In genomic region chr19:2721570-2722540, GRCh38 we compare ENCODE assay signal across 10 cellular contexts. TPM values are rescaled to one million over a fixed set of nuclear protein-coding genes. Genes with fewer than 3 reads are reported as not detected.
A peak's percentile ranks its signal among the peaks of the same experiment; 100 is the strongest.
DNase-seq lines count a peak whose midpoint lies in the region; ATAC-seq, FAIRE-seq and TF ChIP-seq lines count a peak whose summit lies in the region.
"Had no signal": no experiment of that assay in that cellular context is flagged by ENCODE, and none has a peak within 500 bp of the region (broad histone marks: within the 10 kb centered on the region; RNA-seq: fewer than 3 reads in every experiment).

No MANE protein-coding gene starts in this region.

- H3K14ac ChIP-seq in IMR-90 (replicated peaks; ENCODE audit: low read depth, low read length): 0 out of 2 replicates have a peak overlapping the region, but pooled peaks have one; percentile 41

- no peak overlapping the region for H4K91ac ChIP-seq in IMR-90 (ENCODE audit: insufficient read depth, low read depth, low read length)

- in situ Hi-C loops in IMR-90 (cut with MboI; ENCODE audit: low sequenced_read_pairs): no loop called here

- H2BK120ac ChIP-seq in IMR-90 (ENCODE audit: low read depth, low read length): no peak overlapping the region

- H3K27me3 ChIP-seq in CD4-positive, alpha-beta memory T cell (ENCODE audit: insufficient read depth, low read length): peaks cover 5% of the 10 kb centered on the region
- H3K27me3 ChIP-seq in IMR-90 (ENCODE audit: control insufficient read depth, insufficient read depth, low read length) (peaks cover 6% of the 10 kb centered on the region; the same call in 1 of the 2 replicates), esophagus muscularis mucosa (peaks cover 0 to 72% (median 10%) of the 10 kb centered on the region in 4 donors), pancreas (no peaks in the 10 kb centered on the region)

- peak overlapping the region; percentile 91 for H2AK9ac ChIP-seq in IMR-90 (replicated peaks; ENCODE audit: low read depth, low read length, poor library complexity)

- H2BK15ac ChIP-seq in IMR-90 (ENCODE audit: low read depth, low read length): peak overlapping the region; percentile 55; the same call in 1 of the 3 replicates

- ATAC-seq in IMR-90 (ENCODE audit: low read depth) (no peak), pancreas (no peak), HG03457 (IDR thresholded peaks at IDR 0.05; ENCODE audit: unreplicated experiment) (no peak)

- H3K4me2 ChIP-seq in IMR-90 (ENCODE audit: low read depth, low read length): peak overlapping the region; percentile 71

- dilution Hi-C loops in IMR-90 (cut with HindIII; ENCODE audit: low sequenced_read_pairs, unreplicated experiment): no loop called here

- H4K5ac ChIP-seq in IMR-90 (ENCODE audit: low read depth, low read length): no peak overlapping the region

- H2AFZ ChIP-seq in IMR-90 (replicated peaks; ENCODE audit: low read length, poor library complexity): peak overlapping the region; percentile 92

- no peak overlapping the region for H3K23ac ChIP-seq in IMR-90 (ENCODE audit: low read depth, low read length)

- no peaks in the 10 kb centered on the region for H3K36me3 ChIP-seq in CD4-positive, alpha-beta memory T cell (ENCODE audit: insufficient read depth, low read length)
- H3K36me3 ChIP-seq in IMR-90 (ENCODE audit: control insufficient read depth, insufficient read depth, low read length) (peaks cover 4% of the 10 kb centered on the region; the same call in 1 of the 2 replicates), esophagus muscularis mucosa (no peaks in the 10 kb centered on the region), pancreas (no peaks in the 10 kb centered on the region)

- peak overlapping the region; percentile 56 for H3K4ac ChIP-seq in IMR-90 (ENCODE audit: low read depth, low read length)

- H3K9me3 ChIP-seq in CD4-positive, alpha-beta memory T cell (ENCODE audit: control insufficient read depth in 1 of 2, low read length in 2 of 2): no peaks in the 10 kb centered on the region
- no peaks in the 10 kb centered on the region for H3K9me3 ChIP-seq in IMR-90 (ENCODE audit: control insufficient read depth, insufficient read depth, low read length)
- H3K9me3 ChIP-seq in esophagus muscularis mucosa: no peaks in the 10 kb centered on the region
- H3K9me3 ChIP-seq in pancreas: no peaks in the 10 kb centered on the region

- no peak overlapping the region for H3K9ac ChIP-seq in IMR-90 (ENCODE audit: low read depth, low read length)

- H3K4me1 Mint-ChIP-seq in CD4-positive, alpha-beta memory T cell: peaks cover 1 to 10% (median 4%) of the 10 kb centered on the region in 4 donors

- FAIRE-seq in pancreas (lab: Jason Lieb, UNC): no peak

- H3K27ac Mint-ChIP-seq in CD4-positive, alpha-beta memory T cell: no peak overlapping the region

- POLR2A ChIA-PET in CD4-positive, alpha-beta memory T cell (lab: Charles Lee; ENCODE audit: partially characterized antibody): interaction anchor here (0.6 kb wide), 1 partner anchor 245 kb away, joined by 3 read pairs; no protein-coding TSS in a partner anchor
- POLR2A ChIA-PET in IMR-90 (lab: Charles Lee; ENCODE audit: unreplicated experiment): no interaction called here

- H3K9me1 ChIP-seq in IMR-90 (ENCODE audit: insufficient read depth, low read length): peaks cover 7% of the 10 kb centered on the region; the same call in 1 of the 2 replicates

- H3K9me3 Mint-ChIP-seq in CD4-positive, alpha-beta memory T cell: no peaks in the 10 kb centered on the region

- no peak overlapping the region for H3K18ac ChIP-seq in IMR-90 (ENCODE audit: low read depth, low read length)

- intact Hi-C loops in CD4-positive, alpha-beta memory T cell (cut with micrococcal nuclease): no loop called here
- intact Hi-C loops in IMR-90 (cut with micrococcal nuclease): no loop called here
- intact Hi-C loops in esophagus muscularis mucosa (cut with DNase I): no loop called here
- intact Hi-C loops in pancreas (cut with DNase I): no loop called here

- H3K27me3 Mint-ChIP-seq in CD4-positive, alpha-beta memory T cell: peaks cover 19 to 21% of the 10 kb centered on the region in 2 donors

- H3K56ac ChIP-seq in IMR-90 (ENCODE audit: extremely low read depth, insufficient read depth, low read length): no peak overlapping the region

- H2AK5ac ChIP-seq in IMR-90 (ENCODE audit: low read depth, low read length): peak overlapping the region; percentile 68; the same call in 1 of the 2 replicates

- WGBS in IMR-90 (ENCODE audit: extremely low coverage in 2 of 2, insufficient read length in 1 of 2), 2 experiments: 64% methylated on average over 8 of the region's 39 CpGs; no CpG with 5 or more reads in 1 of the 2 experiments
- WGBS in esophagus muscularis mucosa: 44% methylated on average over 24 of the region's 39 CpGs
- WGBS in pancreas, 2 donors: 41 to 49% methylated on average over 33 to 39 of the region's 39 CpGs

- TF ChIP-seq POLR2A in IMR-90 (IDR thresholded peaks at IDR 0.05; ENCODE audit: low read depth, low read length): no peak
- no peak for TF ChIP-seq POLR2A in esophagus muscularis mucosa (IDR thresholded peaks at IDR 0.05; ENCODE audit: low read depth)

- no peak for DNase-seq in CD4-positive, alpha-beta memory T cell
- DNase-seq in IMR-90: no peak
- no peak for DNase-seq in esophagus muscularis mucosa (ENCODE audit: extremely low spot score)
- peak in 1 of 6 donors; percentile 64 for DNase-seq in pancreas
- no peak for DNase-seq in NCI-H1930 (lab: John Stamatoyannopoulos, UW)
- DNase-seq in AML-193 (lab: John Stamatoyannopoulos, UW): no peak
- DNase-seq in GDM1 (lab: John Stamatoyannopoulos, UW): no peak
- DNase-seq: NCI-H1048 had no signal

- H2BK20ac ChIP-seq in IMR-90 (ENCODE audit: low read depth, low read length): peak overlapping the region; percentile 35; the same call in 1 of the 2 replicates

- no peak for TF ChIP-seq EP300 in esophagus muscularis mucosa (IDR thresholded peaks at IDR 0.05)

- no TSS peak for BruUV-seq in IMR-90 (replicated peaks; lab: Mats Ljungman, UMichigan)

- peaks cover 0 to 10% of the 10 kb centered on the region in 2 experiments; a peak in 1 of 4 replicates for H3K79me1 ChIP-seq in IMR-90 (ENCODE audit: low read depth in 1 of 2, low read length in 2 of 2)

- H4K20me1 ChIP-seq in IMR-90 (ENCODE audit: insufficient read depth, low read length): no peaks in the 10 kb centered on the region; the same call in 1 of the 2 replicates

- no peak overlapping the region for H3K4me3 ChIP-seq in CD4-positive, alpha-beta memory T cell (ENCODE audit: low read length in 2 of 2)
- H3K4me3 ChIP-seq in IMR-90 (ENCODE audit: insufficient read depth, low read depth, low read length) (peak overlapping the region; percentile 47), esophagus muscularis mucosa (peak overlapping the region; percentile 58 to 70 (median 64)), pancreas (peak overlapping the region in 3 of 4 donors; percentile 14 to 47 (median 44))

- CTCF ChIA-PET in CD4-positive, alpha-beta memory T cell (lab: Charles Lee; ENCODE audit: partially characterized antibody): no interaction called here
- CTCF ChIA-PET in IMR-90 (lab: Yijun Ruan, JAX): no interaction called here

- H3K36me3 Mint-ChIP-seq in CD4-positive, alpha-beta memory T cell: no peaks in the 10 kb centered on the region

- 0 out of 4 replicates have a peak overlapping the region, but pooled peaks of 1 of the 2 experiments have one; percentile 16 for H4K8ac ChIP-seq in IMR-90 (ENCODE audit: low read depth in 2 of 2, low read length in 2 of 2)

- no peak for TF ChIP-seq RAD21 in IMR-90 (IDR thresholded peaks at IDR 0.05; ENCODE audit: low read length)

- H3K4me3 Mint-ChIP-seq in CD4-positive, alpha-beta memory T cell: peak overlapping the region in 7 of 8 donors; percentile 17 to 70 (median 51)

- no peak for TF ChIP-seq CTCF in IMR-90 (conservative IDR thresholded peaks at IDR 0.05; ENCODE audit: low read depth, low read length)
- TF ChIP-seq CTCF in esophagus muscularis mucosa (IDR thresholded peaks at IDR 0.05): no peak
- no peak for TF ChIP-seq CTCF in pancreas (IDR thresholded peaks at IDR 0.05)

- no peak overlapping the region for H3K27ac ChIP-seq in CD4-positive, alpha-beta memory T cell (ENCODE audit: low read depth, low read length)
- no peak overlapping the region for H3K27ac ChIP-seq in IMR-90 (ENCODE audit: insufficient read depth, low read length)
- H3K27ac ChIP-seq in esophagus muscularis mucosa (replicated peaks in 1 of 4): peak overlapping the region; percentile 78 to 85 (median 81)
- H3K27ac ChIP-seq in pancreas: no peak overlapping the region

- no peak overlapping the region for H2BK5ac ChIP-seq in IMR-90 (ENCODE audit: low read depth, low read length, poor library complexity, severe bottlenecking)

- no peaks in the 10 kb centered on the region for H3K4me1 ChIP-seq in CD4-positive, alpha-beta memory T cell (ENCODE audit: insufficient read depth, low read length)
- H3K4me1 ChIP-seq in IMR-90 (ENCODE audit: control insufficient read depth, insufficient read depth, low read length) (peaks cover 17% of the 10 kb centered on the region), esophagus muscularis mucosa (peaks cover 28 to 46% (median 45%) of the 10 kb centered on the region in 4 donors), pancreas (peaks cover 0 to 4% (median 0%) of the 10 kb centered on the region in 3 donors)

RNA-seq across cellular contexts. Expression of gene DIRAS1, which starts 0.7 kb away (rescaled TPM):
- not detected for total RNA-seq in CD4-positive, alpha-beta memory T cell
- polyA plus RNA-seq in CD4-positive, alpha-beta memory T cell: not detected
- total RNA-seq in IMR-90 (2012; rRNA removed) (1.4 and 2.5 TPM in 2 replicates), esophagus muscularis mucosa (10 to 100 TPM in 3 of 4 donors, 1 to 10 TPM in 1; 7.0 to 19.2 (median 14.3) TPM), pancreas (10 to 100 TPM in 1 of 6 donors, 1 to 10 TPM in 5; 2.7 to 16.3 (median 4.5) TPM)
- polyA plus RNA-seq in IMR-90 (2012; rRNA removed) (10.3 and 14.0 TPM in 2 replicates), pancreas (1 to 10 TPM; 2.4 to 2.8 TPM)
- polyA plus RNA-seq in IMR-90 (2012; cell fraction: cytosol; rRNA removed): 5.3 and 12.6 TPM in 2 replicates
- polyA plus RNA-seq in IMR-90 (2012; cell fraction: nucleus; rRNA removed; ENCODE audit: low replicate concordance): 9.8 and 18.4 TPM in 2 replicates
- total RNA-seq: T-helper 1 cell treated with Interleukin-12 subunit alpha and Interleukin-12 subunit beta and Interleukin-4 antibody, amounts not matched to agents 30 ng/mL and 1 ng/mL, for 36 hours had no signal

RNA-seq across cellular contexts. Expression of gene SLC39A3, which starts 18.0 kb away (rescaled TPM):
- total RNA-seq in CD4-positive, alpha-beta memory T cell: 10 to 100 TPM; 18.2 to 19.1 TPM
- 10 to 100 TPM; 28.8 to 41.7 TPM for polyA plus RNA-seq in CD4-positive, alpha-beta memory T cell
- total RNA-seq in IMR-90 (2012; rRNA removed) (12.4 and 12.8 TPM in 2 replicates), esophagus muscularis mucosa (10 to 100 TPM; 31.6 to 36.9 (median 33.8) TPM), pancreas (10 to 100 TPM in 5 of 6 donors, 1 to 10 TPM in 1; 8.7 to 15.2 (median 11.9) TPM)
- polyA plus RNA-seq in IMR-90 (2012; rRNA removed) (38.2 and 45.1 TPM in 2 replicates), pancreas (10 to 100 TPM; 15.9 to 25.6 TPM)
- polyA plus RNA-seq in IMR-90 (2012; cell fraction: cytosol; rRNA removed): 47.7 and 51.5 TPM in 2 replicates
- polyA plus RNA-seq in IMR-90 (2012; cell fraction: nucleus; rRNA removed; ENCODE audit: low replicate concordance): 12.3 and 24.3 TPM in 2 replicates

RNA-seq across cellular contexts. Expression of gene GNG7, which starts 19.4 kb away (rescaled TPM):
- total RNA-seq in CD4-positive, alpha-beta memory T cell: 1 to 10 TPM; 4.1 to 4.2 TPM
- polyA plus RNA-seq in CD4-positive, alpha-beta memory T cell: 1 to 10 TPM; 1.9 to 2.2 TPM
- total RNA-seq in IMR-90 (2012; rRNA removed) (under 0.01 TPM in 2 replicates), esophagus muscularis mucosa (10 to 100 TPM in 3 of 4 donors, 1 to 10 TPM in 1; 6.3 to 18.8 (median 13.0) TPM), pancreas (1 to 10 TPM; 4.0 to 8.8 (median 5.9) TPM)
- polyA plus RNA-seq in IMR-90 (2012; rRNA removed) (0.19 and 0.21 TPM in 2 replicates), pancreas (1 to 10 TPM; 5.6 to 7.7 TPM)
- 0.29 and 0.43 TPM in 2 replicates for polyA plus RNA-seq in IMR-90 (2012; cell fraction: cytosol; rRNA removed)
- polyA plus RNA-seq in IMR-90 (2012; cell fraction: nucleus; rRNA removed; ENCODE audit: low replicate concordance): 0.37 and 0.46 TPM in 2 replicates

Comparison
In these comparisons a context has a peak if more than half of its experiments do, and no peak if none do; other contexts are left out.
1. H3K27ac ChIP-seq: peak in esophagus muscularis mucosa (4 of 4); none in CD4-positive, alpha-beta memory T cell (single experiment), IMR-90 (single experiment) and pancreas (0 of 4).
2. H3K4me3 ChIP-seq: peak in IMR-90 (single experiment), esophagus muscularis mucosa (4 of 4) and pancreas (3 of 4); none in CD4-positive, alpha-beta memory T cell (0 of 2).